Comparison of ENCODE assay signal across 13 cellular contexts in genomic region chr1:24717867-24718650, GRCh38.
DNase-seq lines count a peak whose midpoint lies in the region; ATAC-seq lines count a peak whose summit lies in the region.
"Had no signal": no experiment of that assay in that cellular context is flagged by ENCODE, and none has a peak within 500 bp of the region (broad histone marks: within the 10 kb centered on the region; RNA-seq: fewer than 3 reads in every experiment).

No MANE protein-coding gene starts in this region.

- intact Hi-C loops in posterior cingulate gyrus (cut with DNase I), result loop anchor here (1.0 kb wide), 1 partner anchor 27 kb away; the partner anchor contains the start of gene CLIC4

- DNase-seq in CD1c-positive myeloid dendritic cell (ENCODE audit: extremely low spot score) (peak; percentile 24), anterior cingulate cortex (lab: John Stamatoyannopoulos, UW) (peak in 56 of 58 donors; percentile 17 to 97 (median 84)), inferior parietal cortex (ENCODE audit: extremely low spot score) (peak; percentile 89), posterior cingulate gyrus (peak; percentile 69 to 98 (median 81)), EL (no peak), NCI-H345 treated with DMSO at 0.1 percent for 48 hours (lab: John Stamatoyannopoulos, UW; ENCODE audit: unreplicated experiment) (no peak)
- DNase-seq: activated effector memory CD4-positive, alpha-beta T cell treated with anti-CD3 and anti-CD28 coated beads, Interleukin-2, amount 50 U/mL, for 16 hours; effector CD8-positive, alpha-beta T cell; NCI-H1694 treated with DMSO at 0.1 percent for 48 hours; NCI-H446 treated with DMSO at 0.1 percent for 48 hours; OCI-M1 had no signal

- no peak for ATAC-seq in HG03460 (IDR thresholded peaks at IDR 0.05; ENCODE audit: unreplicated experiment)
- no peak for ATAC-seq in HG03045 (IDR thresholded peaks at IDR 0.05; ENCODE audit: unreplicated experiment)

Comparison
In these comparisons a context has a peak if more than half of its experiments do, and no peak if none do; other contexts are left out.
1. DNase-seq: peak in CD1c-positive myeloid dendritic cell (single experiment), anterior cingulate cortex (56 of 58), inferior parietal cortex (single experiment) and posterior cingulate gyrus (10 of 10); none in EL (single experiment) and NCI-H345 treated with DMSO at 0.1 percent for 48 hours (single experiment).